In the genomic region with DNA sequence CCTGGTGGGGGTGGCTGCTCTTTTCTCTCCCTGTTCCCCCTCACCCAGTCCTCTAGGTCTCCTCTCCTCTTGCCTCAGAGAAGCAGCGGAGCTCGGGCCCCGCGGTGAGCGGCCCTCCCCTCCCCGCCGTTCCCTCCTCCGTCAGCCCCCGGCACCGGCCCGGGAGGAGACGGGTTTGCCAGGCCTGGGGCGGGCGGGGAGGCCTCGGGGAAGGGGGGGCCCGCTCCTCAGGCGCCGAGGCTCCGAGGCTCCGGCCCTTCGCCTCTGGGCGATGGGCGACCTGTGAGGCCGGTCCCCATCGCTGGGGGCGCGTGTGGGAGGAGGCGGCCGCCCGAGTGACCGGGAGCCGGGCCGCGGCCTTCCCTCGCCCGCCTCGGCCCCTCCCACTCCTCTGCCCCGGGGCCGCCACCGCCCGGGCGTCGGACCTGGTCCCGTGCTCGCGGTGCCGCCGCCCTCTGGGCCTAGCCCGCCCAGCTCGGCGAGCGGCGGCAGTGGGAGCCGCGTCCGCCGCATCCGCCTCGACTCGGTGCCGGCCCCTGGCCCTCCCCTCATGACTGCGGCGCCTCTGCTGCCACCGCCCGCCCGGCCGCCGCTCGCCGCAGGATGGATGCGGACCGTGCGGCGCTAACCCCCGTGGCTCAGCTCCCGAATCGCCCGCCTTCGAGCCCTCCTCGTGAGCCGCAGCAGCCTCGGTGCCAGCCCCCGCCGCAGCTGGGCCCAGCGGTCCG, we compare ENCODE assay signal across 1 cellular context.
TF ChIP-seq lines count a peak whose summit lies in the region.

No MANE protein-coding gene starts in this region.

TF ChIP-seq in HCT116, 20 proteins besides CTCF, POLR2A, EP300 and RAD21 (continued from another document):
- TF ChIP-seq, protein P1, sequence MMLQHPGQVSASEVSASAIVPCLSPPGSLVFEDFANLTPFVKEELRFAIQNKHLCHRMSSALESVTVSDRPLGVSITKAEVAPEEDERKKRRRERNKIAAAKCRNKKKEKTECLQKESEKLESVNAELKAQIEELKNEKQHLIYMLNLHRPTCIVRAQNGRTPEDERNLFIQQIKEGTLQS (IDR thresholded peaks at IDR 0.05): no peak
- 0 out of 2 replicates have a peak, but pooled peaks have one; percentile 34 for TF ChIP-seq SIN3A (IDR thresholded peaks at IDR 0.05; ENCODE audit: low read depth)
